In genomic region chr6:49462071-49462470, GRCh38 we compare ENCODE assay signal across 9 cellular contexts. TPM values are rescaled to one million over a fixed set of nuclear protein-coding genes. Genes with fewer than 3 reads are reported as not detected.
DNase-seq lines count a peak whose midpoint lies in the region; ATAC-seq and TF ChIP-seq lines count a peak whose summit lies in the region.
"Had no signal": no experiment of that assay in that cellular context is flagged by ENCODE, and none has a peak within 500 bp of the region (broad histone marks: within the 10 kb centered on the region; RNA-seq: fewer than 3 reads in every experiment).

No MANE protein-coding gene starts in this region.

- peak overlapping the region; percentile 97 for H3K4me3 Mint-ChIP-seq in activated CD8-positive, alpha-beta memory T cell treated with anti-CD3 and anti-CD28 coated beads, Interleukin-2, amount 10 ng/mL, durations not matched to agents 7 days and 5 days
- H3K4me3 Mint-ChIP-seq in activated T-helper 2 cell treated with anti-CD3 and anti-CD28 coated beads, Interferon-gamma antibody, Interleukin-2, Interleukin-4, amounts not matched to agents 10 μg/mL and 5 μg/mL and 100 μg/mL, durations not matched to agents 14 hours and 24 hours and 36 hours (ENCODE audit: low read depth): peak overlapping the region; percentile 99

- no peak for TF ChIP-seq POLR2A in thyroid gland (IDR thresholded peaks at IDR 0.05)

- peaks cover 44% of the 10 kb centered on the region for H3K4me1 Mint-ChIP-seq in activated CD8-positive, alpha-beta memory T cell treated with anti-CD3 and anti-CD28 coated beads, Interleukin-2, amount 10 ng/mL, durations not matched to agents 7 days and 5 days
- peaks cover 33% of the 10 kb centered on the region for H3K4me1 Mint-ChIP-seq in activated T-helper 2 cell treated with anti-CD3 and anti-CD28 coated beads, Interferon-gamma antibody, Interleukin-2, Interleukin-4, amounts not matched to agents 10 μg/mL and 5 μg/mL and 100 μg/mL, durations not matched to agents 14 hours and 24 hours and 36 hours (ENCODE audit: low read depth)

- peaks cover 20% of the 10 kb centered on the region for H3K36me3 Mint-ChIP-seq in activated CD8-positive, alpha-beta memory T cell treated with anti-CD3 and anti-CD28 coated beads, Interleukin-2, amount 10 ng/mL, durations not matched to agents 7 days and 5 days
- H3K36me3 Mint-ChIP-seq in activated T-helper 2 cell treated with anti-CD3 and anti-CD28 coated beads, Interferon-gamma antibody, Interleukin-2, Interleukin-4, amounts not matched to agents 10 μg/mL and 5 μg/mL and 100 μg/mL, durations not matched to agents 14 hours and 24 hours and 36 hours (ENCODE audit: low read depth): peaks cover 33% of the 10 kb centered on the region

- H3K9me3 Mint-ChIP-seq in activated CD8-positive, alpha-beta memory T cell treated with anti-CD3 and anti-CD28 coated beads, Interleukin-2, amount 10 ng/mL, durations not matched to agents 7 days and 5 days (ENCODE audit: low read depth): no peaks in the 10 kb centered on the region
- H3K9me3 Mint-ChIP-seq in activated T-helper 2 cell treated with anti-CD3 and anti-CD28 coated beads, Interferon-gamma antibody, Interleukin-2, Interleukin-4, amounts not matched to agents 10 μg/mL and 5 μg/mL and 100 μg/mL, durations not matched to agents 14 hours and 24 hours and 36 hours: no peaks in the 10 kb centered on the region

- TF ChIP-seq CTCF in thyroid gland (IDR thresholded peaks at IDR 0.05): no peak

- no peaks in the 10 kb centered on the region for H3K27me3 ChIP-seq in thyroid gland

- 31 to 42% methylated on average over 3 of the region's 3 CpGs for WGBS in thyroid gland, 2 donors

- no peak overlapping the region for H3K27ac ChIP-seq in thyroid gland

- no peaks in the 10 kb centered on the region for H3K9me3 ChIP-seq in thyroid gland

- H3K4me3 ChIP-seq in thyroid gland (replicated peaks in 1 of 3): peak overlapping the region in 2 of 3 donors; percentile 57 to 82

- CTCF ChIA-PET in activated CD8-positive, alpha-beta memory T cell treated with anti-CD3 and anti-CD28 coated beads, Interleukin-2, amount 10 ng/mL, durations not matched to agents 7 days and 5 days (lab: Charles Lee): interaction anchor here (1.0 kb wide), 1 partner anchor 12 kb away, joined by 4 read pairs; no protein-coding TSS in a partner anchor

- H3K4me1 ChIP-seq in thyroid gland: peaks cover 18% of the 10 kb centered on the region in 2 donors

- H3K27me3 Mint-ChIP-seq in activated CD8-positive, alpha-beta memory T cell treated with anti-CD3 and anti-CD28 coated beads, Interleukin-2, amount 10 ng/mL, durations not matched to agents 7 days and 5 days: no peaks in the 10 kb centered on the region
- no peaks in the 10 kb centered on the region for H3K27me3 Mint-ChIP-seq in activated T-helper 2 cell treated with anti-CD3 and anti-CD28 coated beads, Interferon-gamma antibody, Interleukin-2, Interleukin-4, amounts not matched to agents 10 μg/mL and 5 μg/mL and 100 μg/mL, durations not matched to agents 14 hours and 24 hours and 36 hours (ENCODE audit: low read depth)

- intact Hi-C loops in activated T-helper 2 cell treated with anti-CD3 and anti-CD28 coated beads, Interferon-gamma antibody, Interleukin-2, Interleukin-4, amounts not matched to agents 10 μg/mL and 5 μg/mL and 100 μg/mL, durations not matched to agents 14 hours and 24 hours and 36 hours (cut with micrococcal nuclease): loop anchor here (2.0 to 5.0 kb wide), 2 partner anchors 19 to 90 kb away; partner anchors contain the start of gene C6orf141
- intact Hi-C loops in thyroid gland (cut with DNase I): no loop called here

- ATAC-seq in activated CD8-positive, alpha-beta memory T cell treated with anti-CD3 and anti-CD28 coated beads, Interleukin-2, amount 10 ng/mL, durations not matched to agents 7 days and 5 days: no peak
- peak; percentile 3 for ATAC-seq in left lobe of liver
- ATAC-seq in HG03439 (IDR thresholded peaks at IDR 0.05; ENCODE audit: unreplicated experiment): no peak
- ATAC-seq in HG03520 (IDR thresholded peaks at IDR 0.05; ENCODE audit: unreplicated experiment): no peak

- peak overlapping the region; percentile 98 for H3K27ac Mint-ChIP-seq in activated CD8-positive, alpha-beta memory T cell treated with anti-CD3 and anti-CD28 coated beads, Interleukin-2, amount 10 ng/mL, durations not matched to agents 7 days and 5 days
- H3K27ac Mint-ChIP-seq in activated T-helper 2 cell treated with anti-CD3 and anti-CD28 coated beads, Interferon-gamma antibody, Interleukin-2, Interleukin-4, amounts not matched to agents 10 μg/mL and 5 μg/mL and 100 μg/mL, durations not matched to agents 14 hours and 24 hours and 36 hours: peak overlapping the region; percentile 97

- DNase-seq in activated CD8-positive, alpha-beta memory T cell treated with anti-CD3 and anti-CD28 coated beads, Interleukin-2, amount 10 ng/mL, durations not matched to agents 7 days and 5 days: no peak
- DNase-seq in activated CD8-positive, alpha-beta memory T cell treated with anti-CD3 and anti-CD28 coated beads for 24 hours: no peak
- no peak for DNase-seq in activated T-helper 2 cell treated with anti-CD3 and anti-CD28 coated beads, Interferon-gamma antibody, Interleukin-2, Interleukin-4, amounts not matched to agents 10 μg/mL and 5 μg/mL and 100 μg/mL, durations not matched to agents 14 hours and 24 hours and 36 hours (ENCODE audit: low spot score)
- DNase-seq in left lobe of liver (ENCODE audit: low spot score): no peak
- no peak for DNase-seq in thyroid gland
- no peak for DNase-seq in hepatic stellate cell (ENCODE audit: low spot score)

- no peaks in the 10 kb centered on the region for H3K36me3 ChIP-seq in thyroid gland

RNA-seq across cellular contexts. Expression of gene MMUT, which starts 1.0 kb away (rescaled TPM):
- 10 to 100 TPM; 12.8 to 15.1 TPM for total RNA-seq in activated CD8-positive, alpha-beta memory T cell treated with anti-CD3 and anti-CD28 coated beads, Interleukin-2, amount 10 ng/mL, durations not matched to agents 7 days and 5 days
- total RNA-seq in activated T-helper 2 cell treated with anti-CD3 and anti-CD28 coated beads, Interferon-gamma antibody, Interleukin-2, Interleukin-4, amounts not matched to agents 10 μg/mL and 5 μg/mL and 100 μg/mL, durations not matched to agents 14 hours and 24 hours and 36 hours: 13.5 and 14.3 TPM in 2 replicates
- total RNA-seq in left lobe of liver (64.0 TPM), thyroid gland (10 to 100 TPM; 15.3 to 26.7 (median 20.9) TPM)

RNA-seq across cellular contexts. Expression of gene CENPQ, which starts 1.1 kb away (rescaled TPM):
- 10 to 100 TPM; 17.8 to 18.0 TPM for total RNA-seq in activated CD8-positive, alpha-beta memory T cell treated with anti-CD3 and anti-CD28 coated beads, Interleukin-2, amount 10 ng/mL, durations not matched to agents 7 days and 5 days
- 13.9 and 14.1 TPM in 2 replicates for total RNA-seq in activated T-helper 2 cell treated with anti-CD3 and anti-CD28 coated beads, Interferon-gamma antibody, Interleukin-2, Interleukin-4, amounts not matched to agents 10 μg/mL and 5 μg/mL and 100 μg/mL, durations not matched to agents 14 hours and 24 hours and 36 hours
- 0.98 TPM for total RNA-seq in left lobe of liver
- total RNA-seq in thyroid gland: 1 to 10 TPM; 2.4 to 6.1 (median 3.9) TPM

RNA-seq across cellular contexts. Expression of gene GLYATL3, which starts 37.7 kb away (rescaled TPM):
- not detected for total RNA-seq in activated CD8-positive, alpha-beta memory T cell treated with anti-CD3 and anti-CD28 coated beads, Interleukin-2, amount 10 ng/mL, durations not matched to agents 7 days and 5 days
- total RNA-seq in activated T-helper 2 cell treated with anti-CD3 and anti-CD28 coated beads, Interferon-gamma antibody, Interleukin-2, Interleukin-4, amounts not matched to agents 10 μg/mL and 5 μg/mL and 100 μg/mL, durations not matched to agents 14 hours and 24 hours and 36 hours: not detected in 2 replicates
- not detected for total RNA-seq in left lobe of liver
- not detected for total RNA-seq in thyroid gland
- total RNA-seq: T-helper 2 cell treated with Interferon-gamma antibody and Interleukin-4, amounts not matched to agents 100 ng/mL and 5 ng/mL, for 36 hours had no signal
